In the genomic region with DNA sequence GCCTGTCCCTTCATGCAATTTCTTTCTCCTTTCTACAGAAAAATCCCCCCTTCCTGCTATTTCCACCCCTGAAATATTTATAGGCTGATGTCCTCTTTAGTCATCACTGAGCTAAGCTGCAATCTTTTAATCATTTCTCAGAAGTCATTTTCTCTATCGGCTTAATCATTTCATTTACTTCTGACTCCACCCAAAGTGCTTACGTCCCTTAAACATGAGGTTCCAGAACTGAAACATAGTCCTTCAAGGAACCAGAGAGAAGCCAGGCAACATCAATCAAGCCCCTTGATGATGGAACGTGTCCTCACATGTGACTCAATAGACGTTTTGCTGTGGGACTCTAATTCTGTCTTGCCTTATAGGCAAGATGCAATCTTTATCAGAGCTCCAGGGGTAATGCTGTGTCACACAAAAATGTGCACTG, we compare ENCODE assay signal across 14 cellular contexts.
DNase-seq lines count a peak whose midpoint lies in the region; ATAC-seq, FAIRE-seq and TF ChIP-seq lines count a peak whose summit lies in the region.
"Had no signal": no experiment of that assay in that cellular context is flagged by ENCODE, and none has a peak within 500 bp of the region (broad histone marks: within the 10 kb centered on the region; RNA-seq: fewer than 3 reads in every experiment).

No MANE protein-coding gene starts in this region.

- H3K36me3 ChIP-seq in BJ (ENCODE audit: control insufficient read depth, insufficient read depth, low read length) (no peaks in the 10 kb centered on the region), IMR-90 (ENCODE audit: control insufficient read depth, insufficient read depth, low read length) (no peaks in the 10 kb centered on the region), K562 (ENCODE audit: control insufficient read depth, insufficient read depth, low read length) (no peaks in the 10 kb centered on the region), stomach (no peaks in the 10 kb centered on the region)
- H3K36me3 ChIP-seq: gastrocnemius medialis, left lung, neural progenitor cell had no signal

- H2AFZ ChIP-seq in IMR-90 (replicated peaks; ENCODE audit: low read length, poor library complexity): peak overlapping the region; percentile 77
- no peak overlapping the region for H2AFZ ChIP-seq in K562 (ENCODE audit: low read depth, low read length)
- H2AFZ ChIP-seq: neural progenitor cell had no signal

- DNase-seq in BJ (ENCODE audit: low read depth) (peak; percentile 43), IMR-90 (peak; percentile 90), K562 (ENCODE audit: extremely low read depth in 1 of 4, low spot score in 3 of 4) (no peak), kidney tubule cell (ENCODE audit: low spot score) (peak; percentile 99), COLO829 (ENCODE audit: low spot score) (no peak), KBM-7 (no peak), GM12891 (ENCODE audit: insufficient read length, low spot score) (no peak), stomach (no peak)
- DNase-seq: gastrocnemius medialis, H9, left lung, NCI-H2081 treated with DMSO at 0.1 percent for 48 hours had no signal

- WGBS in IMR-90 (ENCODE audit: extremely low coverage in 2 of 2, insufficient read length in 1 of 2), 2 experiments: 0% methylated on average over 2 of the region's 4 CpGs; no CpG with 5 or more reads in 1 of the 2 experiments
- 0% methylated on average over 4 of the region's 4 CpGs for WGBS in K562 (ENCODE audit: insufficient coverage, low coverage, missing lambda C conversion rate)
- 51 to 77% (median 72%) methylated on average over 4 of the region's 4 CpGs for WGBS in stomach, 5 donors

- no peak overlapping the region for H2AK9ac ChIP-seq in IMR-90 (replicated peaks; ENCODE audit: low read depth, low read length, poor library complexity)

- H3K9me1 ChIP-seq in IMR-90 (ENCODE audit: insufficient read depth, low read length): peaks cover 18% of the 10 kb centered on the region; the same call in 1 of the 2 replicates
- H3K9me1 ChIP-seq in K562 (ENCODE audit: control insufficient read depth, insufficient read depth, low read length): no peaks in the 10 kb centered on the region

- POLR2A ChIA-PET in BJ (lab: Charles Lee): no interaction called here
- POLR2A ChIA-PET in IMR-90 (lab: Charles Lee; ENCODE audit: unreplicated experiment): interaction anchor here (0.6 kb wide), 1 partner anchor 222 kb away, joined by 4 read pairs; no protein-coding TSS in a partner anchor
- POLR2A ChIA-PET in K562 (lab: Yijun Ruan, JAX): no interaction called here

- peak overlapping the region; percentile 92 for H3K4ac ChIP-seq in IMR-90 (ENCODE audit: low read depth, low read length)

- H3K56ac ChIP-seq in IMR-90 (ENCODE audit: extremely low read depth, insufficient read depth, low read length): peak overlapping the region; percentile 81

- H3K9me3 ChIP-seq in IMR-90 (ENCODE audit: control insufficient read depth, insufficient read depth, low read length): no peaks in the 10 kb centered on the region
- H3K9me3 ChIP-seq in K562 (replicated peaks; ENCODE audit: control insufficient read depth, insufficient read depth, low read depth, low read length): no peaks in the 10 kb centered on the region
- no peaks in the 10 kb centered on the region for H3K9me3 ChIP-seq in stomach
- H3K9me3 ChIP-seq: gastrocnemius medialis, left lung had no signal

- H3K27me3 ChIP-seq in BJ (ENCODE audit: control insufficient read depth, insufficient read depth, low read length): no peaks in the 10 kb centered on the region
- no peaks in the 10 kb centered on the region for H3K27me3 ChIP-seq in IMR-90 (ENCODE audit: control insufficient read depth, insufficient read depth, low read length)
- no peaks in the 10 kb centered on the region for H3K27me3 ChIP-seq in K562 (ENCODE audit: control insufficient read depth in 2 of 2, insufficient read depth in 2 of 2, low read length in 2 of 2)
- no peaks in the 10 kb centered on the region for H3K27me3 ChIP-seq in stomach
- H3K27me3 ChIP-seq: gastrocnemius medialis, left lung, neural progenitor cell had no signal

- no peak for FAIRE-seq in K562 (lab: Jason Lieb, UNC)
- FAIRE-seq in GM12891 (lab: Jason Lieb, UNC): no peak

- H3K4me1 ChIP-seq in IMR-90 (ENCODE audit: control insufficient read depth, insufficient read depth, low read length) (peaks cover 26% of the 10 kb centered on the region), K562 (replicated peaks in 1 of 2; ENCODE audit: control insufficient read depth in 2 of 2, insufficient read depth in 2 of 2, low read length in 2 of 2) (peaks cover 0 to 9% of the 10 kb centered on the region in 2 experiments; a peak in 3 of 5 replicates), stomach (peaks cover 0 to 4% (median 0%) of the 10 kb centered on the region in 4 donors)
- H3K4me1 ChIP-seq: gastrocnemius medialis, left lung, neural progenitor cell had no signal

- TF ChIP-seq POLR2A in IMR-90 (IDR thresholded peaks at IDR 0.05; ENCODE audit: low read depth, low read length) (no peak), K562 (conservative IDR thresholded peaks at IDR 0.05) (no peak), GM12891 (IDR thresholded peaks at IDR 0.05; ENCODE audit: low read depth, low read length) (no peak), stomach (IDR thresholded peaks at IDR 0.05) (no peak)

- H2BK5ac ChIP-seq in IMR-90 (ENCODE audit: low read depth, low read length, poor library complexity, severe bottlenecking): peak overlapping the region; percentile 94

- no peaks in the 10 kb centered on the region for H3K79me2 ChIP-seq in K562 (ENCODE audit: control insufficient read depth, insufficient read depth, low read length)

- H2BK15ac ChIP-seq in IMR-90 (ENCODE audit: low read depth, low read length): peak overlapping the region; percentile 84

- CTCF ChIA-PET in BJ (lab: Yijun Ruan, JAX) (interaction anchor here (1.0 kb wide), 1 partner anchor 11 kb away, joined by 4 read pairs; no protein-coding TSS in a partner anchor), IMR-90 (lab: Yijun Ruan, JAX) (interaction anchor here (0.5 kb wide), 1 partner anchor 168 kb away, joined by 4 read pairs; no protein-coding TSS in a partner anchor), K562 (lab: Yijun Ruan, JAX; ENCODE audit: low intra/inter-chr PET ratio) (no interaction called here)

- peak overlapping the region; percentile 76 for H2AK5ac ChIP-seq in IMR-90 (ENCODE audit: low read depth, low read length)

- TF ChIP-seq RAD21 in IMR-90 (IDR thresholded peaks at IDR 0.05; ENCODE audit: low read length) (no peak), K562 (CRISPR knock-in tag; conservative IDR thresholded peaks at IDR 0.05 in 1 of 2, IDR thresholded peaks at IDR 0.05 in 1 of 2) (no peak; a peak in 1 of 4 replicates)

- peak overlapping the region; percentile 97 for H2BK20ac ChIP-seq in IMR-90 (ENCODE audit: low read depth, low read length)

- intact Hi-C loops in IMR-90 (cut with micrococcal nuclease) (no loop called here), K562 (cut with micrococcal nuclease) (no loop called here), stomach (cut with DNase I; ENCODE audit: low total_unique reads) (no loop called here)

- H3K27ac ChIP-seq in IMR-90 (ENCODE audit: insufficient read depth, low read length): peak overlapping the region; percentile 74
- no peak overlapping the region for H3K27ac ChIP-seq in K562 (ENCODE audit: extremely low read depth, low read depth, low read length)
- no peak overlapping the region for H3K27ac ChIP-seq in stomach
- H3K27ac ChIP-seq: gastrocnemius medialis, left lung, neural progenitor cell had no signal

- H4K8ac ChIP-seq in IMR-90 (ENCODE audit: low read depth in 2 of 2, low read length in 2 of 2): peak overlapping the region; percentile 29 to 90

- in situ Hi-C loops in IMR-90 (cut with MboI; ENCODE audit: low sequenced_read_pairs): no loop called here
- in situ Hi-C loops in K562 (cut with MboI): no loop called here
- in situ Hi-C loops in KBM-7 (cut with MboI; ENCODE audit: low pct_unique_long_range_greater_than_20kb, low sequenced_read_pairs): no loop called here

- H3K79me1 ChIP-seq in IMR-90 (ENCODE audit: low read depth in 1 of 2, low read length in 2 of 2): peaks cover 0 to 7% of the 10 kb centered on the region in 2 experiments; a peak in 1 of 4 replicates

- H4K91ac ChIP-seq in IMR-90 (ENCODE audit: insufficient read depth, low read depth, low read length): peak overlapping the region; percentile 85

- H3K18ac ChIP-seq in IMR-90 (ENCODE audit: low read depth, low read length): peak overlapping the region; percentile 92

- TF ChIP-seq EP300 in K562 (IDR thresholded peaks at IDR 0.05; ENCODE audit: low read length): no peak
- no peak for TF ChIP-seq EP300 in stomach (IDR thresholded peaks at IDR 0.05)

- H3K23ac ChIP-seq in IMR-90 (ENCODE audit: low read depth, low read length): peak overlapping the region; percentile 84

- H2BK120ac ChIP-seq in IMR-90 (ENCODE audit: low read depth, low read length): peak overlapping the region; percentile 97

- BruUV-seq in IMR-90 (replicated peaks; lab: Mats Ljungman, UMichigan): no TSS peak
- BruUV-seq in K562 (replicated peaks; lab: Mats Ljungman, UMichigan): no TSS peak

- ATAC-seq in IMR-90 (ENCODE audit: low read depth) (peak; percentile 20; the same call in 1 of the 2 replicates), K562 (no peak)
- ATAC-seq: gastrocnemius medialis; left lung; stimulated activated memory B cell treated with anti-CD40 and anti-IgM and Interleukin-4, amounts not matched to agents 10 μg/mL and 1 μg/mL and 100 μg/mL, for 72 hours had no signal

- H3K4me2 ChIP-seq in IMR-90 (ENCODE audit: low read depth, low read length) (peak overlapping the region; percentile 43; the same call in 1 of the 2 replicates), K562 (ENCODE audit: insufficient read depth, low read length) (no peak overlapping the region)
- H3K4me2 ChIP-seq: neural progenitor cell had no signal

- TF ChIP-seq CTCF in BJ (IDR thresholded peaks at IDR 0.05; ENCODE audit: insufficient read depth, low read depth, low read length) (no peak), IMR-90 (conservative IDR thresholded peaks at IDR 0.05; ENCODE audit: low read depth, low read length) (no peak), K562 (IDR thresholded peaks at IDR 0.05 in 2 of 3, conservative IDR thresholded peaks at IDR 0.05 in 1 of 3; ENCODE audit: insufficient read depth in 2 of 3, low read depth in 1 of 3, low read length in 3 of 3) (no peak), stomach (IDR thresholded peaks at IDR 0.05) (no peak)

- no peak overlapping the region for H3K4me3 ChIP-seq in BJ (ENCODE audit: low read depth, low read length)
- no peak overlapping the region for H3K4me3 ChIP-seq in IMR-90 (ENCODE audit: insufficient read depth, low read depth, low read length)
- no peak overlapping the region for H3K4me3 ChIP-seq in K562
- H3K4me3 ChIP-seq in stomach: no peak overlapping the region
- H3K4me3 ChIP-seq: gastrocnemius medialis, left lung, neural progenitor cell had no signal

- peak overlapping the region; percentile 56; the same call in 1 of the 2 replicates for H3K9ac ChIP-seq in IMR-90 (ENCODE audit: low read depth, low read length)
- no peak overlapping the region for H3K9ac ChIP-seq in K562 (ENCODE audit: insufficient read depth in 1 of 2, low read depth in 2 of 2, low read length in 2 of 2)
- H3K9ac ChIP-seq: neural progenitor cell had no signal

- peak overlapping the region; percentile 71 for H3K14ac ChIP-seq in IMR-90 (replicated peaks; ENCODE audit: low read depth, low read length)

- dilution Hi-C loops in IMR-90 (cut with HindIII; ENCODE audit: low sequenced_read_pairs, unreplicated experiment): no loop called here

- H4K20me1 ChIP-seq in IMR-90 (ENCODE audit: insufficient read depth, low read length) (no peaks in the 10 kb centered on the region), K562 (replicated peaks; ENCODE audit: control insufficient read depth, insufficient read depth, low read length) (no peaks in the 10 kb centered on the region)

- peak overlapping the region; percentile 76 for H4K5ac ChIP-seq in IMR-90 (ENCODE audit: low read depth, low read length)

Comparison
In these comparisons a context has a peak if more than half of its experiments do, and no peak if none do; other contexts are left out.
1. DNase-seq: peak in BJ (single experiment), IMR-90 (single experiment) and kidney tubule cell (single experiment); none in K562 (0 of 4), COLO829 (single experiment), KBM-7 (single experiment), GM12891 (single experiment) and stomach (single experiment).